Comparison of ENCODE assay signal across 16 cellular contexts in genomic region chr14:24837280-24838046, GRCh38.
A peak's percentile ranks its signal among the peaks of the same experiment; 100 is the strongest.
DNase-seq lines count a peak whose midpoint lies in the region; ATAC-seq and TF ChIP-seq lines count a peak whose summit lies in the region.
"Had no signal": no experiment of that assay in that cellular context is flagged by ENCODE, and none has a peak within 500 bp of the region (broad histone marks: within the 10 kb centered on the region; RNA-seq: fewer than 3 reads in every experiment).

No MANE protein-coding gene starts in this region.

- H3K4me3 Mint-ChIP-seq in chondrocyte (ENCODE audit: unreplicated experiment) = no peak overlapping the region
- no peak overlapping the region for H3K4me3 Mint-ChIP-seq in mesothelial cell of epicardium
- H3K4me3 Mint-ChIP-seq: activated naive CD4-positive, alpha-beta T cell treated with anti-CD3 and anti-CD28 coated beads for 36 hours; memory B cell; neural crest cell had no signal

- no peak overlapping the region for H2AFZ ChIP-seq in IMR-90 (replicated peaks; ENCODE audit: low read length, poor library complexity)

- no peak overlapping the region for H3K9ac ChIP-seq in IMR-90 (ENCODE audit: low read depth, low read length)

- H3K27ac ChIP-seq in IMR-90 (ENCODE audit: insufficient read depth, low read length) (no peak overlapping the region), sigmoid colon (no peak overlapping the region)
- H3K27ac ChIP-seq: body of pancreas, RWPE1 had no signal

- H4K20me1 ChIP-seq in IMR-90 (ENCODE audit: insufficient read depth, low read length) = no peaks in the 10 kb centered on the region

- TF ChIP-seq POLR2A in IMR-90 (IDR thresholded peaks at IDR 0.05; ENCODE audit: low read depth, low read length) (no peak), sigmoid colon (IDR thresholded peaks at IDR 0.05) (no peak)

- POLR2A ChIA-PET in IMR-90 (lab: Charles Lee; ENCODE audit: unreplicated experiment) = no interaction called here

- no peaks in the 10 kb centered on the region for H3K36me3 ChIP-seq in IMR-90 (ENCODE audit: control insufficient read depth, insufficient read depth, low read length)
- no peaks in the 10 kb centered on the region for H3K36me3 ChIP-seq in sigmoid colon

- H4K8ac ChIP-seq in IMR-90 (ENCODE audit: low read depth in 2 of 2, low read length in 2 of 2) = no peak overlapping the region

- no peak overlapping the region for H2AK9ac ChIP-seq in IMR-90 (replicated peaks; ENCODE audit: low read depth, low read length, poor library complexity)

- H3K18ac ChIP-seq in IMR-90 (ENCODE audit: low read depth, low read length) = no peak overlapping the region

- H2BK20ac ChIP-seq in IMR-90 (ENCODE audit: low read depth, low read length) = no peak overlapping the region

- H3K23ac ChIP-seq in IMR-90 (ENCODE audit: low read depth, low read length) = no peak overlapping the region

- BruUV-seq in IMR-90 (replicated peaks; lab: Mats Ljungman, UMichigan) = no TSS peak

- H4K5ac ChIP-seq in IMR-90 (ENCODE audit: low read depth, low read length) = no peak overlapping the region

- H3K4me3 ChIP-seq in AG10803 (ENCODE audit: low read length) (no peak overlapping the region), IMR-90 (ENCODE audit: insufficient read depth, low read depth, low read length) (no peak overlapping the region), sigmoid colon (no peak overlapping the region)
- H3K4me3 ChIP-seq: body of pancreas, dorsolateral prefrontal cortex had no signal

- no peak for TF ChIP-seq RAD21 in IMR-90 (IDR thresholded peaks at IDR 0.05; ENCODE audit: low read length)

- CTCF ChIA-PET in IMR-90 (lab: Yijun Ruan, JAX) = interaction anchor here (1.5 kb wide), 1 partner anchor 13 kb away, joined by 5 read pairs; no protein-coding TSS in a partner anchor

- no peak overlapping the region for H4K91ac ChIP-seq in IMR-90 (ENCODE audit: insufficient read depth, low read depth, low read length)

- H3K4ac ChIP-seq in IMR-90 (ENCODE audit: low read depth, low read length) = no peak overlapping the region

- no peak for TF ChIP-seq EP300 in sigmoid colon (IDR thresholded peaks at IDR 0.05)

- H2BK120ac ChIP-seq in IMR-90 (ENCODE audit: low read depth, low read length) = no peak overlapping the region

- ATAC-seq in IMR-90 (ENCODE audit: low read depth) (peak; percentile 95), GM21717 (IDR thresholded peaks at IDR 0.05; ENCODE audit: unreplicated experiment) (no peak), GM19455 (IDR thresholded peaks at IDR 0.05; ENCODE audit: unreplicated experiment) (no peak)
- ATAC-seq: body of pancreas had no signal

- WGBS in IMR-90 (ENCODE audit: extremely low coverage in 2 of 2, insufficient read length in 1 of 2), 2 experiments = no CpG with 5 or more reads among the region's 3 CpGs
- 71 to 88% methylated on average over 3 of the region's 3 CpGs for WGBS in sigmoid colon, 2 donors

- TF ChIP-seq CTCF in AG10803 (conservative IDR thresholded peaks at IDR 0.05; ENCODE audit: low read length) (no peak), IMR-90 (conservative IDR thresholded peaks at IDR 0.05; ENCODE audit: low read depth, low read length) (no peak), chondrocyte (IDR thresholded peaks at IDR 0.05) (no peak), mesothelial cell of epicardium (IDR thresholded peaks at IDR 0.05; ENCODE audit: unreplicated experiment) (no peak), sigmoid colon (IDR thresholded peaks at IDR 0.05) (no peak)

- no peaks in the 10 kb centered on the region for H3K9me1 ChIP-seq in IMR-90 (ENCODE audit: insufficient read depth, low read length)

- intact Hi-C loops in IMR-90 (cut with micrococcal nuclease) (no loop called here), sigmoid colon (cut with DNase I) (no loop called here)

- no peak overlapping the region for H3K56ac ChIP-seq in IMR-90 (ENCODE audit: extremely low read depth, insufficient read depth, low read length)

- dilution Hi-C loops in IMR-90 (cut with HindIII; ENCODE audit: low sequenced_read_pairs, unreplicated experiment) = no loop called here

- H3K36me3 Mint-ChIP-seq in chondrocyte (ENCODE audit: low read depth) (no peaks in the 10 kb centered on the region), mesothelial cell of epicardium (peaks cover 1% of the 10 kb centered on the region)
- H3K36me3 Mint-ChIP-seq: memory B cell had no signal

- H3K27me3 ChIP-seq in IMR-90 (ENCODE audit: control insufficient read depth, insufficient read depth, low read length) (no peaks in the 10 kb centered on the region), sigmoid colon (no peaks in the 10 kb centered on the region)
- H3K27me3 ChIP-seq: body of pancreas, dorsolateral prefrontal cortex had no signal

- H2AK5ac ChIP-seq in IMR-90 (ENCODE audit: low read depth, low read length) = no peak overlapping the region

- no peak overlapping the region for H2BK15ac ChIP-seq in IMR-90 (ENCODE audit: low read depth, low read length)

- H2BK5ac ChIP-seq in IMR-90 (ENCODE audit: low read depth, low read length, poor library complexity, severe bottlenecking) = no peak overlapping the region

- no peak overlapping the region for H3K14ac ChIP-seq in IMR-90 (replicated peaks; ENCODE audit: low read depth, low read length)

- H3K9me3 ChIP-seq in IMR-90 (ENCODE audit: control insufficient read depth, insufficient read depth, low read length) (no peaks in the 10 kb centered on the region), sigmoid colon (no peaks in the 10 kb centered on the region)
- H3K9me3 ChIP-seq: body of pancreas had no signal

- H3K79me1 ChIP-seq in IMR-90 (ENCODE audit: low read depth in 1 of 2, low read length in 2 of 2) = no peaks in the 10 kb centered on the region

- H3K9me3 Mint-ChIP-seq in chondrocyte (ENCODE audit: low read depth) (no peaks in the 10 kb centered on the region), mesothelial cell of epicardium (no peaks in the 10 kb centered on the region)
- H3K9me3 Mint-ChIP-seq: activated naive CD4-positive, alpha-beta T cell treated with anti-CD3 and anti-CD28 coated beads for 36 hours; memory B cell; neural crest cell had no signal

- H3K27me3 Mint-ChIP-seq in chondrocyte (ENCODE audit: low read depth) (no peaks in the 10 kb centered on the region), mesothelial cell of epicardium (ENCODE audit: low read depth) (no peaks in the 10 kb centered on the region)

- H3K27ac Mint-ChIP-seq in chondrocyte (ENCODE audit: unreplicated experiment) (peak overlapping the region; percentile 37), mesothelial cell of epicardium (peak overlapping the region; percentile 62)
- H3K27ac Mint-ChIP-seq: activated naive CD4-positive, alpha-beta T cell treated with anti-CD3 and anti-CD28 coated beads for 36 hours; memory B cell had no signal

- in situ Hi-C loops in IMR-90 (cut with MboI; ENCODE audit: low sequenced_read_pairs) = no loop called here

- H3K4me1 Mint-ChIP-seq in chondrocyte (ENCODE audit: low read depth) (peaks cover 46% of the 10 kb centered on the region), mesothelial cell of epicardium (peaks cover 15% of the 10 kb centered on the region)
- H3K4me1 Mint-ChIP-seq: memory B cell had no signal

- DNase-seq in AG10803 (ENCODE audit: low read depth) (peak; percentile 51), IMR-90 (peak; percentile 53), chondrocyte (ENCODE audit: low spot score) (no peak), mesothelial cell of epicardium (ENCODE audit: low spot score in 2 of 2, unreplicated experiment in 2 of 2) (no peak), sigmoid colon (no peak), GOT3 (lab: John Stamatoyannopoulos, UW) (no peak)
- DNase-seq: activated naive CD4-positive, alpha-beta T cell treated with anti-CD3 and anti-CD28 coated beads for 36 hours; body of pancreas; dorsolateral prefrontal cortex; NCI-H146; stimulated activated CD4-positive, alpha-beta T cell treated with anti-CD3 and anti-CD28 coated beads, Interleukin-2, amount 100 ng/mL, for 24 hours had no signal

- H3K4me2 ChIP-seq in IMR-90 (ENCODE audit: low read depth, low read length) = no peak overlapping the region

- H3K4me1 ChIP-seq in IMR-90 (ENCODE audit: control insufficient read depth, insufficient read depth, low read length) = 0 out of 2 replicates have a peak, but pooled peaks cover 3% of the 10 kb centered on the region
- peaks cover 0 to 11% (median 8%) of the 10 kb centered on the region in 4 donors for H3K4me1 ChIP-seq in sigmoid colon

TF ChIP-seq in IMR-90, 13 proteins besides CTCF, POLR2A, EP300 and RAD21:
- TF ChIP-seq MAFK (IDR thresholded peaks at IDR 0.05; ENCODE audit: low read depth, low read length) (no peak), FOS (IDR thresholded peaks at IDR 0.05; ENCODE audit: low read depth, low read length) (0 out of 2 replicates have a peak, but pooled peaks have one; percentile 29), CEBPB (IDR thresholded peaks at IDR 0.05; ENCODE audit: low read depth, low read length) (peak; percentile 34; the same call in 1 of the 2 replicates)

Comparison
In these comparisons a context has a peak if more than half of its experiments do, and no peak if none do; other contexts are left out.
1. DNase-seq: peak in AG10803 (single experiment) and IMR-90 (single experiment); none in chondrocyte (single experiment), mesothelial cell of epicardium (0 of 2), sigmoid colon (single experiment) and GOT3 (single experiment).